Comparison of ENCODE assay signal across 17 cellular contexts in genomic region chr3:10583798-10584708, GRCh38.
DNase-seq lines count a peak whose midpoint lies in the region; ATAC-seq, FAIRE-seq and TF ChIP-seq lines count a peak whose summit lies in the region.
"Had no signal": no experiment of that assay in that cellular context is flagged by ENCODE, and none has a peak within 500 bp of the region (broad histone marks: within the 10 kb centered on the region; RNA-seq: fewer than 3 reads in every experiment).

No MANE protein-coding gene starts in this region.

- H3K18ac ChIP-seq in IMR-90 (ENCODE audit: low read depth, low read length): no peak overlapping the region
- H3K18ac ChIP-seq in H1 (ENCODE audit: extremely low read depth, low read length): no peak overlapping the region

- H4K20me1 ChIP-seq in GM23338 (replicated peaks; ENCODE audit: insufficient read depth): no peaks in the 10 kb centered on the region
- H4K20me1 ChIP-seq in IMR-90 (ENCODE audit: insufficient read depth, low read length): no peaks in the 10 kb centered on the region
- H4K20me1 ChIP-seq in H1 (replicated peaks in 1 of 2; ENCODE audit: control insufficient read depth in 1 of 2, insufficient read depth in 2 of 2, low read length in 2 of 2): no peaks in the 10 kb centered on the region

- DNase-seq in GM23338 (ENCODE audit: low spot score) (no peak), IMR-90 (no peak), H1 (ENCODE audit: low read depth in 1 of 2, low spot score in 2 of 2) (no peak), DMS 273 treated with DMSO at 0.1 percent for 48 hours (lab: John Stamatoyannopoulos, UW) (no peak), NCI-H82 treated with DMSO at 0.1 percent for 48 hours (lab: John Stamatoyannopoulos, UW; ENCODE audit: unreplicated experiment) (no peak)
- no peak for DNase-seq in stimulated activated naive CD8-positive, alpha-beta T cell treated with anti-CD3 and anti-CD28 coated beads, Interleukin-15, amount 100 ng/mL, for 72 hours
- DNase-seq: BE2C; CD8-positive, alpha-beta T cell; COR-L47; DND-41; GF-D8; H9; HFFc6 had no signal

- no peak overlapping the region for H2BK5ac ChIP-seq in IMR-90 (ENCODE audit: low read depth, low read length, poor library complexity, severe bottlenecking)
- no peak overlapping the region for H2BK5ac ChIP-seq in H1 (ENCODE audit: low read depth, low read length)

- CTCF ChIA-PET in IMR-90 (lab: Yijun Ruan, JAX) (no interaction called here), H1 (lab: Charles Lee; ENCODE audit: partially characterized antibody) (interaction anchor here (0.9 to 5.0 kb wide), 12 partner anchors 9 to 239 kb away, joined by 3 to 20 read pairs (median 3); no protein-coding TSS in a partner anchor)

- no peak overlapping the region for H2AK5ac ChIP-seq in IMR-90 (ENCODE audit: low read depth, low read length)
- H2AK5ac ChIP-seq in H1 (ENCODE audit: low read depth, low read length): no peak overlapping the region

- peak; percentile 41 for ATAC-seq in GM23338
- ATAC-seq in IMR-90 (ENCODE audit: low read depth): no peak
- no peak for ATAC-seq in stimulated activated naive CD8-positive, alpha-beta T cell treated with anti-CD3 and anti-CD28 coated beads, Interleukin-15, amount 100 ng/mL, for 72 hours
- ATAC-seq in HG03280 (IDR thresholded peaks at IDR 0.05; ENCODE audit: unreplicated experiment): no peak
- ATAC-seq: CD8-positive, alpha-beta T cell had no signal

- H3K4me3 ChIP-seq in GM23338 (no peak overlapping the region), IMR-90 (ENCODE audit: insufficient read depth, low read depth, low read length) (no peak overlapping the region), H1 (ENCODE audit: extremely low read depth in 1 of 4, insufficient read depth in 2 of 4, low read depth in 3 of 4, low read length in 4 of 4) (no peak overlapping the region)
- H3K4me3 ChIP-seq: A549 had no signal

- H3K9ac ChIP-seq in IMR-90 (ENCODE audit: low read depth, low read length) (no peak overlapping the region), H1 (replicated peaks in 1 of 4; ENCODE audit: extremely low read depth in 1 of 4, low read depth in 3 of 4, low read length in 3 of 4) (no peak overlapping the region)

- peaks cover 16% of the 10 kb centered on the region for H3K4me1 Mint-ChIP-seq in GM23338
- no peaks in the 10 kb centered on the region for H3K4me1 Mint-ChIP-seq in stimulated activated naive CD8-positive, alpha-beta T cell treated with anti-CD3 and anti-CD28 coated beads, Interleukin-15, amount 100 ng/mL, for 72 hours
- H3K4me1 Mint-ChIP-seq: CD14-positive monocyte had no signal

- in situ Hi-C loops in IMR-90 (cut with MboI; ENCODE audit: low sequenced_read_pairs): no loop called here

- H3K56ac ChIP-seq in IMR-90 (ENCODE audit: extremely low read depth, insufficient read depth, low read length) (no peak overlapping the region), H1 (replicated peaks; ENCODE audit: insufficient read length, low read depth, low read length) (no peak overlapping the region)

- H2BK120ac ChIP-seq in IMR-90 (ENCODE audit: low read depth, low read length): no peak overlapping the region
- H2BK120ac ChIP-seq in H1 (replicated peaks; ENCODE audit: low read depth, low read length): no peak overlapping the region

- dilution Hi-C loops in IMR-90 (cut with HindIII; ENCODE audit: low sequenced_read_pairs, unreplicated experiment): no loop called here

- H3K9me3 Mint-ChIP-seq in GM23338: no peaks in the 10 kb centered on the region
- no peaks in the 10 kb centered on the region for H3K9me3 Mint-ChIP-seq in stimulated activated naive CD8-positive, alpha-beta T cell treated with anti-CD3 and anti-CD28 coated beads, Interleukin-15, amount 100 ng/mL, for 72 hours
- H3K9me3 Mint-ChIP-seq: CD14-positive monocyte; CD8-positive, alpha-beta T cell; H9; HFFc6 had no signal

- H2AK9ac ChIP-seq in IMR-90 (replicated peaks; ENCODE audit: low read depth, low read length, poor library complexity): peak overlapping the region; percentile 24

- H2BK15ac ChIP-seq in IMR-90 (ENCODE audit: low read depth, low read length) (no peak overlapping the region), H1 (ENCODE audit: low read length) (no peak overlapping the region)

- H4K8ac ChIP-seq in IMR-90 (ENCODE audit: low read depth in 2 of 2, low read length in 2 of 2): no peak overlapping the region
- H4K8ac ChIP-seq in H1 (ENCODE audit: extremely low read depth, insufficient read depth, low read length): peak overlapping the region; percentile 38

- POLR2A ChIA-PET in IMR-90 (lab: Charles Lee; ENCODE audit: unreplicated experiment) (no interaction called here), H1 (lab: Charles Lee; ENCODE audit: partially characterized antibody) (no interaction called here)

- H3F3A ChIP-seq in GM23338 (replicated peaks; ENCODE audit: low read depth): no peaks in the 10 kb centered on the region

- H3K27me3 Mint-ChIP-seq in GM23338 (ENCODE audit: insufficient read depth, low read depth, poor library complexity): peaks cover 4% of the 10 kb centered on the region
- peaks cover 50% of the 10 kb centered on the region for H3K27me3 Mint-ChIP-seq in stimulated activated naive CD8-positive, alpha-beta T cell treated with anti-CD3 and anti-CD28 coated beads, Interleukin-15, amount 100 ng/mL, for 72 hours

- no peak overlapping the region for H4K5ac ChIP-seq in IMR-90 (ENCODE audit: low read depth, low read length)
- H4K5ac ChIP-seq in H1 (ENCODE audit: insufficient read length, low read depth, low read length): no peak overlapping the region

- TF ChIP-seq CTCF in GM23338 (conservative IDR thresholded peaks at IDR 0.05; ENCODE audit: low read depth in 2 of 2) (no peak), IMR-90 (conservative IDR thresholded peaks at IDR 0.05; ENCODE audit: low read depth, low read length) (no peak), H1 (IDR thresholded peaks at IDR 0.05; ENCODE audit: control extremely low read depth in 1 of 3, insufficient read depth in 1 of 3, low read depth in 1 of 3, low read length in 3 of 3) (no peak)

- no peaks in the 10 kb centered on the region for H3K9me2 ChIP-seq in GM23338 (ENCODE audit: insufficient read depth)

- TF ChIP-seq RAD21 in IMR-90 (IDR thresholded peaks at IDR 0.05; ENCODE audit: low read length) (no peak), H1 (IDR thresholded peaks at IDR 0.05 in 1 of 2, conservative IDR thresholded peaks at IDR 0.05 in 1 of 2; ENCODE audit: low read depth in 2 of 2, low read length in 2 of 2) (no peak)

- H3K27ac ChIP-seq in GM23338 (ENCODE audit: low read depth) (no peak overlapping the region), IMR-90 (ENCODE audit: insufficient read depth, low read length) (no peak overlapping the region), H1 (ENCODE audit: low read depth, low read length) (no peak overlapping the region)
- H3K27ac ChIP-seq: A549 had no signal

- no peak overlapping the region for H3K4me3 Mint-ChIP-seq in GM23338
- no peak overlapping the region for H3K4me3 Mint-ChIP-seq in stimulated activated naive CD8-positive, alpha-beta T cell treated with anti-CD3 and anti-CD28 coated beads, Interleukin-15, amount 100 ng/mL, for 72 hours
- H3K4me3 Mint-ChIP-seq: CD14-positive monocyte; CD8-positive, alpha-beta T cell; H9; HFFc6 had no signal

- no peaks in the 10 kb centered on the region for H3K36me3 ChIP-seq in GM23338 (ENCODE audit: insufficient read depth)
- no peaks in the 10 kb centered on the region for H3K36me3 ChIP-seq in IMR-90 (ENCODE audit: control insufficient read depth, insufficient read depth, low read length)
- H3K36me3 ChIP-seq in H1 (ENCODE audit: control insufficient read depth in 2 of 4, insufficient read depth in 4 of 4, low read length in 3 of 4): no peaks in the 10 kb centered on the region
- H3K36me3 ChIP-seq: BE2C had no signal

- no peak for TF ChIP-seq POLR2A in IMR-90 (IDR thresholded peaks at IDR 0.05; ENCODE audit: low read depth, low read length)
- TF ChIP-seq POLR2A in H1 (IDR thresholded peaks at IDR 0.05; ENCODE audit: control extremely low read depth in 1 of 2, low read depth in 2 of 2, low read length in 2 of 2): no peak

- BruUV-seq in IMR-90 (replicated peaks; lab: Mats Ljungman, UMichigan): no TSS peak

- H2BK12ac ChIP-seq in H1 (ENCODE audit: low read depth, low read length): no peak overlapping the region

- H3K79me2 ChIP-seq in GM23338 (replicated peaks; ENCODE audit: insufficient read depth) (no peaks in the 10 kb centered on the region), H1 (ENCODE audit: control insufficient read depth in 1 of 2, insufficient read depth in 2 of 2, low read length in 2 of 2) (no peaks in the 10 kb centered on the region)

- H3K23ac ChIP-seq in IMR-90 (ENCODE audit: low read depth, low read length) (no peak overlapping the region), H1 (ENCODE audit: insufficient read length) (no peak overlapping the region)

- no peaks in the 10 kb centered on the region for H3K23me2 ChIP-seq in H1 (ENCODE audit: low read depth, low read length)

- intact Hi-C loops in IMR-90 (cut with micrococcal nuclease): no loop called here

- H3K27me3 ChIP-seq in GM23338 (ENCODE audit: insufficient read depth) (no peaks in the 10 kb centered on the region), IMR-90 (ENCODE audit: control insufficient read depth, insufficient read depth, low read length) (peaks cover 7% of the 10 kb centered on the region), H1 (replicated peaks in 1 of 4; ENCODE audit: control insufficient read depth in 3 of 4, extremely low read depth in 1 of 4, insufficient read depth in 3 of 4, low read length in 3 of 4) (no peaks in the 10 kb centered on the region)
- H3K27me3 ChIP-seq: BE2C had no signal

- no peak overlapping the region for H2AFZ ChIP-seq in GM23338
- no peak overlapping the region for H2AFZ ChIP-seq in IMR-90 (replicated peaks; ENCODE audit: low read length, poor library complexity)
- H2AFZ ChIP-seq in H1 (ENCODE audit: low read length): 0 out of 2 replicates have a peak overlapping the region, but pooled peaks have one; percentile 40

- no peaks in the 10 kb centered on the region for H3K36me3 Mint-ChIP-seq in GM23338 (ENCODE audit: low read depth)
- H3K36me3 Mint-ChIP-seq: CD14-positive monocyte; CD8-positive, alpha-beta T cell had no signal

- H4K91ac ChIP-seq in IMR-90 (ENCODE audit: insufficient read depth, low read depth, low read length) (no peak overlapping the region), H1 (replicated peaks; ENCODE audit: insufficient read length, low read length) (no peak overlapping the region)

- no peak for FAIRE-seq in H1 (lab: Jason Lieb, UNC)
- FAIRE-seq: A549, D721Med had no signal

- H3K27ac Mint-ChIP-seq in GM23338: peak overlapping the region; percentile 13; the same call in 1 of the 2 replicates
- no peak overlapping the region for H3K27ac Mint-ChIP-seq in stimulated activated naive CD8-positive, alpha-beta T cell treated with anti-CD3 and anti-CD28 coated beads, Interleukin-15, amount 100 ng/mL, for 72 hours
- H3K27ac Mint-ChIP-seq: CD8-positive, alpha-beta T cell; HFFc6 had no signal

- H3K4me2 ChIP-seq in GM23338 (no peak overlapping the region), IMR-90 (ENCODE audit: low read depth, low read length) (no peak overlapping the region), H1 (ENCODE audit: insufficient read depth in 1 of 2, low read depth in 2 of 2, low read length in 2 of 2) (no peak overlapping the region)
- H3K4me2 ChIP-seq: A549 had no signal

- H3K14ac ChIP-seq in IMR-90 (replicated peaks; ENCODE audit: low read depth, low read length) (no peak overlapping the region), H1 (ENCODE audit: insufficient read length) (no peak overlapping the region)

- H2BK20ac ChIP-seq in IMR-90 (ENCODE audit: low read depth, low read length): no peak overlapping the region
- no peak overlapping the region for H2BK20ac ChIP-seq in H1 (ENCODE audit: low read length)

- H3K79me1 ChIP-seq in IMR-90 (ENCODE audit: low read depth in 1 of 2, low read length in 2 of 2) (no peaks in the 10 kb centered on the region), H1 (ENCODE audit: low read depth, low read length) (no peaks in the 10 kb centered on the region)

- H3K9me1 ChIP-seq in IMR-90 (ENCODE audit: insufficient read depth, low read length): no peaks in the 10 kb centered on the region

- H3K4ac ChIP-seq in IMR-90 (ENCODE audit: low read depth, low read length): no peak overlapping the region
- no peak overlapping the region for H3K4ac ChIP-seq in H1 (replicated peaks; ENCODE audit: insufficient read length, low read depth, low read length)

- H3K9me3 ChIP-seq in IMR-90 (ENCODE audit: control insufficient read depth, insufficient read depth, low read length) (no peaks in the 10 kb centered on the region), H1 (ENCODE audit: insufficient read depth in 2 of 2, low read depth in 1 of 2, low read length in 1 of 2) (no peaks in the 10 kb centered on the region)
- H3K9me3 ChIP-seq: A549, BE2C had no signal

- WGBS in IMR-90 (ENCODE audit: extremely low coverage in 2 of 2, insufficient read length in 1 of 2), 2 experiments: 55% methylated on average over 6 of the region's 13 CpGs; no CpG with 5 or more reads in 1 of the 2 experiments
- WGBS in H1 (ENCODE audit: extremely low coverage in 1 of 2, insufficient coverage in 1 of 2, insufficient read length in 1 of 2, insufficient replicate concordance in 2 of 2, low coverage in 1 of 2, low lambda C conversion rate in 2 of 2, missing lambda C conversion rate in 1 of 2), 2 experiments: 79% methylated on average over 12 of the region's 13 CpGs; no CpG with 5 or more reads in 1 of the 2 experiments

- H3K4me1 ChIP-seq in GM23338 (ENCODE audit: insufficient read depth) (no peaks in the 10 kb centered on the region), IMR-90 (ENCODE audit: control insufficient read depth, insufficient read depth, low read length) (no peaks in the 10 kb centered on the region), H1 (replicated peaks in 1 of 4; ENCODE audit: control insufficient read depth in 3 of 4, insufficient read depth in 4 of 4, low read length in 3 of 4) (no peaks in the 10 kb centered on the region; a peak in 1 of 7 replicates)
- H3K4me1 ChIP-seq: A549, BE2C had no signal

- no peak for TF ChIP-seq EP300 in H1 (IDR thresholded peaks at IDR 0.05; ENCODE audit: borderline replicate concordance in 1 of 2, low read depth in 2 of 2, low read length in 2 of 2)
